In genomic region chr20:64066984-64067605, GRCh38 we compare ENCODE assay signal across 1 cellular context.
TF ChIP-seq lines count a peak whose summit lies in the region.

No MANE protein-coding gene starts in this region.

TF ChIP-seq in H1, 55 proteins besides CTCF, POLR2A, EP300 and RAD21:
- TF ChIP-seq ASH2L (IDR thresholded peaks at IDR 0.05; ENCODE audit: low read length) = no peak
- no peak for TF ChIP-seq TBP (IDR thresholded peaks at IDR 0.05; ENCODE audit: low read depth, low read length)
- no peak for TF ChIP-seq SP1 (IDR thresholded peaks at IDR 0.05; ENCODE audit: low read depth, low read length)
- no peak for TF ChIP-seq ZNF274 (IDR thresholded peaks at IDR 0.05; ENCODE audit: borderline replicate concordance, extremely low read depth, low read length)
- TF ChIP-seq POU5F1 (IDR thresholded peaks at IDR 0.05; ENCODE audit: low read depth, low read length) = no peak
- no peak for TF ChIP-seq POLR2AphosphoS5 (IDR thresholded peaks at IDR 0.05; ENCODE audit: low read depth, low read length)
- TF ChIP-seq PHF8 (conservative IDR thresholded peaks at IDR 0.05; ENCODE audit: low read depth, low read length) = no peak
- TF ChIP-seq SUZ12 (IDR thresholded peaks at IDR 0.05; ENCODE audit: low read length) = no peak
- no peak for TF ChIP-seq RXRA (IDR thresholded peaks at IDR 0.05; ENCODE audit: insufficient read depth, low read depth, low read length)
- no peak for TF ChIP-seq TAF7 (optimal IDR thresholded peaks at IDR 0.05; ENCODE audit: borderline replicate concordance, low read depth, low read length)
- TF ChIP-seq NRF1 (IDR thresholded peaks at IDR 0.05; ENCODE audit: low read depth, low read length) = no peak
- no peak for TF ChIP-seq ATF2 (IDR thresholded peaks at IDR 0.05; ENCODE audit: low read length)
- TF ChIP-seq SIRT6 (IDR thresholded peaks at IDR 0.05; ENCODE audit: low read length) = no peak
